17 cellular contexts compared by ENCODE assay signal in the genomic region with DNA sequence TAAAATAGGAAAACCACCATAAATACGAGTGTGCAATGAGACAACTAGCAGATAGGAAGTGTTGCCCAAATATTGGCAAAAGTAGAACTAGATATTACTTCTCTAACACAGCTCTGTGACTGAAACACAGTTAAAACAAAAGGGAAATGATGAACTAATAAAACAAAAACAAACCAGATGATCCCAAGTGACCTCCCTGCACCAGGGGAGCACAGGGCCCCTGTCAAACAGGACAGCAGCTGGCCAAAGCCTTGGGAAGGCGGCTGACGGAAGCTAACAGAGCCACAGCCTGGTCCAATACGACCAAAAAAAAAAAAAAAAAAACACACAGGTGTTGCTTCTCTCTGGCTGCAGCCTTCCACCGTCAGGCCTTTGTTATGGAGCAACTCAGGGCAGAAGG. TPM values are rescaled to one million over a fixed set of nuclear protein-coding genes. Genes with fewer than 3 reads are reported as not detected.
DNase-seq lines count a peak whose midpoint lies in the region; ATAC-seq and TF ChIP-seq lines count a peak whose summit lies in the region.
"Had no signal": no experiment of that assay in that cellular context is flagged by ENCODE, and none has a peak within 500 bp of the region (broad histone marks: within the 10 kb centered on the region; RNA-seq: fewer than 3 reads in every experiment).

No MANE protein-coding gene starts in this region.

- H3K27ac ChIP-seq in thoracic aorta (peak overlapping the region; percentile 3 to 38), heart right ventricle (peak overlapping the region in 1 of 10 donors; percentile 47)
- H3K27ac ChIP-seq: coronary artery, hepatocyte, SK-N-MC had no signal

- H3K27me3 ChIP-seq in thoracic aorta (replicated peaks; ENCODE audit: insufficient read depth) (no peaks in the 10 kb centered on the region), heart right ventricle (no peaks in the 10 kb centered on the region)
- H3K27me3 ChIP-seq: hepatocyte, tibial nerve had no signal

- DNase-seq in activated naive CD4-positive, alpha-beta T cell treated with anti-CD3 and anti-CD28 coated beads, Interleukin-2, amount 50 U/mL, for 72 hours (ENCODE audit: low spot score in 2 of 2) = no peak
- no peak for DNase-seq in activated naive CD4-positive, alpha-beta T cell treated with anti-CD3 and anti-CD28 coated beads, Interleukin-2, amount 10 ng/mL, durations not matched to agents 7 days and 5 days
- DNase-seq in lung microvascular endothelial cell (ENCODE audit: low read depth in 2 of 2) = peak; percentile 63 to 77
- DNase-seq in thoracic aorta (ENCODE audit: low spot score) = no peak
- no peak for DNase-seq in ureter (ENCODE audit: low spot score)
- no peak for DNase-seq in heart right ventricle
- DNase-seq in superior temporal gyrus (ENCODE audit: extremely low spot score) = no peak
- DNase-seq: amygdala, KG1, left cardiac atrium, NCI-H1105 treated with DMSO at 0.1 percent for 48 hours, NCI-H446 treated with DMSO at 0.1 percent for 48 hours had no signal

- no peaks in the 10 kb centered on the region for H3K9me3 Mint-ChIP-seq in activated naive CD4-positive, alpha-beta T cell treated with anti-CD3 and anti-CD28 coated beads, Interleukin-2, amount 50 U/mL, for 72 hours
- H3K9me3 Mint-ChIP-seq in activated naive CD4-positive, alpha-beta T cell treated with anti-CD3 and anti-CD28 coated beads, Interleukin-2, amount 10 ng/mL, durations not matched to agents 7 days and 5 days = no peaks in the 10 kb centered on the region
- no peaks in the 10 kb centered on the region for H3K9me3 Mint-ChIP-seq in activated naive CD8-positive, alpha-beta T cell (ENCODE audit: low read depth)

- CTCF ChIA-PET in activated naive CD4-positive, alpha-beta T cell treated with anti-CD3 and anti-CD28 coated beads, Interleukin-2, amount 10 ng/mL, durations not matched to agents 7 days and 5 days (lab: Charles Lee) = interaction anchor here (1.6 kb wide), 1 partner anchor 143 kb away, joined by 4 read pairs; no protein-coding TSS in a partner anchor

- no peak for ATAC-seq in activated naive CD4-positive, alpha-beta T cell treated with anti-CD3 and anti-CD28 coated beads, Interleukin-2, amount 50 U/mL, for 72 hours
- no peak for ATAC-seq in thoracic aorta (ENCODE audit: insufficient number of reproducible peaks, low FRiP score, low read depth)
- ATAC-seq in heart right ventricle = no peak
- ATAC-seq: left cardiac atrium had no signal

- H3K4me3 ChIP-seq in thoracic aorta (no peak overlapping the region), heart right ventricle (no peak overlapping the region)
- H3K4me3 ChIP-seq: coronary artery, hepatocyte, SK-N-MC, tibial nerve had no signal

- H3K36me3 ChIP-seq in thoracic aorta (no peaks in the 10 kb centered on the region), heart right ventricle (peaks cover 0 to 19% (median 0%) of the 10 kb centered on the region in 9 donors)

- 64 to 69% methylated on average over 5 of the region's 5 CpGs for WGBS in heart right ventricle, 2 donors

- peaks cover 46% of the 10 kb centered on the region for H3K4me1 Mint-ChIP-seq in activated naive CD4-positive, alpha-beta T cell treated with anti-CD3 and anti-CD28 coated beads, Interleukin-2, amount 10 ng/mL, durations not matched to agents 7 days and 5 days
- peaks cover 88% of the 10 kb centered on the region for H3K4me1 Mint-ChIP-seq in activated naive CD8-positive, alpha-beta T cell (ENCODE audit: low read depth)

- peaks cover 8 to 28% of the 10 kb centered on the region in 2 donors for H3K36me3 Mint-ChIP-seq in activated naive CD4-positive, alpha-beta T cell treated with anti-CD3 and anti-CD28 coated beads, Interleukin-2, amount 50 U/mL, for 72 hours
- H3K36me3 Mint-ChIP-seq in activated naive CD4-positive, alpha-beta T cell treated with anti-CD3 and anti-CD28 coated beads, Interleukin-2, amount 10 ng/mL, durations not matched to agents 7 days and 5 days = peaks cover 16% of the 10 kb centered on the region
- peaks cover 13% of the 10 kb centered on the region for H3K36me3 Mint-ChIP-seq in activated naive CD8-positive, alpha-beta T cell

- intact Hi-C loops in heart right ventricle (cut with DNase I) = no loop called here

- no peak overlapping the region for H3K4me3 Mint-ChIP-seq in activated naive CD4-positive, alpha-beta T cell treated with anti-CD3 and anti-CD28 coated beads, Interleukin-2, amount 10 ng/mL, durations not matched to agents 7 days and 5 days
- peak overlapping the region; percentile 53 for H3K4me3 Mint-ChIP-seq in activated naive CD8-positive, alpha-beta T cell

- H3K9me3 ChIP-seq in thoracic aorta = no peaks in the 10 kb centered on the region
- no peaks in the 10 kb centered on the region for H3K9me3 ChIP-seq in heart right ventricle
- H3K9me3 ChIP-seq: tibial nerve had no signal

- H3K27ac Mint-ChIP-seq in activated naive CD4-positive, alpha-beta T cell treated with anti-CD3 and anti-CD28 coated beads, Interleukin-2, amount 50 U/mL, for 72 hours = peak overlapping the region; percentile 46 to 61
- H3K27ac Mint-ChIP-seq in activated naive CD4-positive, alpha-beta T cell treated with anti-CD3 and anti-CD28 coated beads, Interleukin-2, amount 10 ng/mL, durations not matched to agents 7 days and 5 days = no peak overlapping the region
- H3K27ac Mint-ChIP-seq in activated naive CD8-positive, alpha-beta T cell = peak overlapping the region; percentile 94

- TF ChIP-seq CTCF in thoracic aorta (IDR thresholded peaks at IDR 0.05) = no peak
- no peak for TF ChIP-seq CTCF in heart right ventricle (IDR thresholded peaks at IDR 0.05)

- H3K4me1 ChIP-seq in thoracic aorta (ENCODE audit: control insufficient read depth in 1 of 2, low read depth in 2 of 2) (peaks cover 24 to 69% of the 10 kb centered on the region in 2 donors), heart right ventricle (peaks cover 12 to 70% (median 44%) of the 10 kb centered on the region in 9 donors)

- no peaks in the 10 kb centered on the region for H3K27me3 Mint-ChIP-seq in activated naive CD4-positive, alpha-beta T cell treated with anti-CD3 and anti-CD28 coated beads, Interleukin-2, amount 10 ng/mL, durations not matched to agents 7 days and 5 days
- H3K27me3 Mint-ChIP-seq in activated naive CD8-positive, alpha-beta T cell = no peaks in the 10 kb centered on the region

RNA-seq across cellular contexts. Expression of a gene that starts 17.8 kb away (rescaled TPM):
- total RNA-seq in activated naive CD4-positive, alpha-beta T cell treated with anti-CD3 and anti-CD28 coated beads, Interleukin-2, amount 50 U/mL, for 72 hours = 10 to 100 TPM; 44.7 to 54.9 TPM
- total RNA-seq in lung microvascular endothelial cell (28.8 and 49.2 TPM in 2 replicates), thoracic aorta (10 to 100 TPM; 42.9 to 46.5 TPM), ureter (44.4 TPM), heart right ventricle (10 to 100 TPM; 16.4 to 25.0 (median 20.4) TPM)
- 10 to 100 TPM; 27.3 to 54.9 TPM for polyA plus RNA-seq in heart right ventricle

RNA-seq across cellular contexts. Expression of a gene that starts 45.9 kb away (rescaled TPM):
- total RNA-seq in activated naive CD4-positive, alpha-beta T cell treated with anti-CD3 and anti-CD28 coated beads, Interleukin-2, amount 50 U/mL, for 72 hours = not detected
- total RNA-seq in lung microvascular endothelial cell (0.44 and 0.99 TPM in 2 replicates), thoracic aorta (not detected), ureter (not detected), heart right ventricle (under 1 TPM in 5 of 10 donors, not detected in 5; 0.15 to 0.79 (median 0.28) TPM)
- under 1 TPM; 0.35 to 0.95 TPM for polyA plus RNA-seq in heart right ventricle
- total RNA-seq: hepatocyte had no signal
- polyA plus RNA-seq: hepatocyte had no signal

RNA-seq across cellular contexts. Expression of a gene that starts 59.7 kb away (rescaled TPM):
- total RNA-seq in activated naive CD4-positive, alpha-beta T cell treated with anti-CD3 and anti-CD28 coated beads, Interleukin-2, amount 50 U/mL, for 72 hours = not detected
- total RNA-seq in lung microvascular endothelial cell = not detected in 2 replicates
- 100 to 1,000 TPM; 223 to 430 TPM for total RNA-seq in thoracic aorta
- total RNA-seq in ureter = 36.2 TPM
- total RNA-seq in heart right ventricle = 1,000 to 10,000 TPM; 4,333 to 6,303 (median 4,923) TPM
- 1,000 to 10,000 TPM; 5,521 to 6,425 TPM for polyA plus RNA-seq in heart right ventricle

Comparison
In these comparisons a context has a peak if more than half of its experiments do, and no peak if none do; other contexts are left out.
1. DNase-seq: peak in lung microvascular endothelial cell (2 of 2); none in activated naive CD4-positive, alpha-beta T cell treated with anti-CD3 and anti-CD28 coated beads, Interleukin-2, amount 50 U/mL, for 72 hours (0 of 2), activated naive CD4-positive, alpha-beta T cell treated with anti-CD3 and anti-CD28 coated beads, Interleukin-2, amount 10 ng/mL, durations not matched to agents 7 days and 5 days (single experiment), thoracic aorta (single experiment), ureter (single experiment), heart right ventricle (0 of 2) and superior temporal gyrus (single experiment).
2. RNA of a gene that starts 59.7 kb away (total RNA-seq): 4,333 to 6,303 TPM in heart right ventricle, 223 to 430 TPM in thoracic aorta and 36.2 TPM in ureter (single experiment); not detected in activated naive CD4-positive, alpha-beta T cell treated with anti-CD3 and anti-CD28 coated beads, Interleukin-2, amount 50 U/mL, for 72 hours and not detected in lung microvascular endothelial cell; every median in the first group is over 10 times any median in the second.